Comparison of ENCODE assay signal across 10 cellular contexts in genomic region chr13:113273856-113274590, GRCh38. TPM values are rescaled to one million over a fixed set of nuclear protein-coding genes. Genes with fewer than 3 reads are reported as not detected.
DNase-seq lines count a peak whose midpoint lies in the region; TF ChIP-seq lines count a peak whose summit lies in the region.
"Had no signal": no experiment of that assay in that cellular context is flagged by ENCODE, and none has a peak within 500 bp of the region (broad histone marks: within the 10 kb centered on the region; RNA-seq: fewer than 3 reads in every experiment).

No MANE protein-coding gene starts in this region.

- DNase-seq in T47D (ENCODE audit: low read depth in 1 of 2, low spot score in 1 of 2) (peak; percentile 23 to 28), breast epithelium (ENCODE audit: low spot score in 2 of 2) (no peak), SKM-1 (lab: John Stamatoyannopoulos, UW; ENCODE audit: unreplicated experiment) (peak; percentile 35), fibroblast of villous mesenchyme (ENCODE audit: low read depth) (peak; percentile 46), stromal cell of bone marrow (ENCODE audit: low read depth) (peak; percentile 27), activated T-cell treated with anti-CD3 and anti-CD28 coated beads for 4 hours (no peak), MM.1S (no peak), hepatic stellate cell (ENCODE audit: low spot score) (no peak)
- DNase-seq: amygdala, pancreas had no signal

- no peak overlapping the region for H3K4me3 ChIP-seq in breast epithelium
- H3K4me3 ChIP-seq in fibroblast of villous mesenchyme (ENCODE audit: low read depth, low read length): no peak overlapping the region
- H3K4me3 ChIP-seq in MM.1S (ENCODE audit: low read length): no peak overlapping the region
- H3K4me3 ChIP-seq: pancreas had no signal

- no peaks in the 10 kb centered on the region for H3K4me1 ChIP-seq in breast epithelium
- no peaks in the 10 kb centered on the region for H3K4me1 ChIP-seq in MM.1S (ENCODE audit: low read length)
- H3K4me1 ChIP-seq: pancreas had no signal

- no peak overlapping the region for H2AFZ ChIP-seq in MM.1S (ENCODE audit: low read length)

- H3K9me3 ChIP-seq in breast epithelium (no peaks in the 10 kb centered on the region), MM.1S (replicated peaks; ENCODE audit: insufficient read depth, low read length) (no peaks in the 10 kb centered on the region)
- H3K9me3 ChIP-seq: pancreas had no signal

- TF ChIP-seq POLR2A in breast epithelium (IDR thresholded peaks at IDR 0.05): no peak

- no peaks in the 10 kb centered on the region for H3F3A ChIP-seq in MM.1S (ENCODE audit: insufficient read depth, low read length)

- no peak overlapping the region for H3K9ac ChIP-seq in MM.1S (ENCODE audit: low read length)

- no peak overlapping the region for H3K4me2 ChIP-seq in MM.1S (ENCODE audit: low read depth, low read length)

- no peaks in the 10 kb centered on the region for H3K79me2 ChIP-seq in MM.1S (ENCODE audit: low read length)

- H4K20me1 ChIP-seq in MM.1S (ENCODE audit: insufficient read depth, low read length): no peaks in the 10 kb centered on the region

- in situ Hi-C loops in T47D (cut with HindIII; ENCODE audit: low pct_unique_long_range_greater_than_20kb, low sequenced_read_pairs): no loop called here

- no peaks in the 10 kb centered on the region for H3K27me3 ChIP-seq in breast epithelium
- no peaks in the 10 kb centered on the region for H3K27me3 ChIP-seq in MM.1S (replicated peaks; ENCODE audit: insufficient read depth, low read length)
- H3K27me3 ChIP-seq: pancreas had no signal

- no peaks in the 10 kb centered on the region for H3K36me3 ChIP-seq in breast epithelium
- H3K36me3 ChIP-seq in MM.1S (replicated peaks; ENCODE audit: insufficient read depth, low read length): no peaks in the 10 kb centered on the region
- H3K36me3 ChIP-seq: pancreas had no signal

- intact Hi-C loops in breast epithelium (cut with DNase I; ENCODE audit: low total_unique reads): no loop called here

- TF ChIP-seq CTCF in breast epithelium (IDR thresholded peaks at IDR 0.05) (no peak), fibroblast of villous mesenchyme (IDR thresholded peaks at IDR 0.05; ENCODE audit: insufficient read depth, low read depth, low read length) (no peak), MM.1S (IDR thresholded peaks at IDR 0.05; ENCODE audit: low read length) (no peak)

- H3K27ac ChIP-seq in breast epithelium: no peak overlapping the region
- no peak overlapping the region for H3K27ac ChIP-seq in MM.1S (ENCODE audit: low read length)
- H3K27ac ChIP-seq: pancreas had no signal

- no peaks in the 10 kb centered on the region for H3K9me2 ChIP-seq in MM.1S (replicated peaks; ENCODE audit: insufficient read depth, low read length)

RNA-seq across cellular contexts. Expression of gene LAMP1, which starts 23.0 kb away (rescaled TPM):
- total RNA-seq in breast epithelium (100 to 1,000 TPM in 1 of 3 donors, 10 to 100 TPM in 2; 96.7 to 167 (median 99.1) TPM), fibroblast of villous mesenchyme (101 and 110 TPM in 2 replicates)

Comparison
In these comparisons a context has a peak if more than half of its experiments do, and no peak if none do; other contexts are left out.
1. DNase-seq: peak in T47D (2 of 2), SKM-1 (single experiment), fibroblast of villous mesenchyme (single experiment) and stromal cell of bone marrow (single experiment); none in breast epithelium (0 of 2), activated T-cell treated with anti-CD3 and anti-CD28 coated beads for 4 hours (single experiment), MM.1S (single experiment) and hepatic stellate cell (single experiment).